In genomic region chr16:13521356-13521755, GRCh38 we compare ENCODE assay signal across 1 cellular context.
TF ChIP-seq lines count a peak whose summit lies in the region.

No MANE protein-coding gene starts in this region.

TF ChIP-seq in GM23338, 12 proteins besides CTCF, POLR2A, EP300 and RAD21 (continued from another document):
- no peak for TF ChIP-seq EZH2 (IDR thresholded peaks at IDR 0.05; ENCODE audit: low read depth, unreplicated experiment)
TF ChIP-seq in GM23338: peak in this region for 1.
